9 cellular contexts compared by ENCODE assay signal in the genomic region with DNA sequence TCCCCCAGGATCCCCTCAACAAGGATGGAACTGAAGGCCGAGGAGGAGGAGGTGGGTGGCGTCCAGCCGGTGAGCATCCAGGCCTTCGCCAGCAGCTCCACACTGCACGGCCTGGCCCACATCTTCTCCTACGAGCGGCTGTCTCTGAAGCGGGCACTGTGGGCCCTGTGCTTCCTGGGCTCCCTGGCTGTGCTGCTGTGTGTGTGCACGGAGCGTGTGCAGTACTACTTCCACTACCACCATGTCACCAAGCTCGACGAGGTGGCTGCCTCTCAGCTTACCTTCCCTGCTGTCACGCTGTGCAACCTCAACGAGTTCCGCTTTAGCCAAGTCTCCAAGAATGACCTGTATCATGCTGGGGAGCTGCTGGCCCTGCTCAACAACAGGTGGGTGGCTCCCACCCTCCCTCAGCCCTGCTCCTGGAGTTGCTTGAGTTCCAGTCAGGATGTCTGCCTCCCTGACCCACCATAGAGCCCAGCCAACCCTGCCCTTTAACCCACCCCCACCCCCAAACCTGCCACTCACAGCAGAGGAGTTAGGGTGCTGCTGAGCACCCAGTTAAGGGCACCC. TPM values are rescaled to one million over a fixed set of nuclear protein-coding genes. Genes with fewer than 3 reads are reported as not detected.
DNase-seq lines count a peak whose midpoint lies in the region; ATAC-seq and TF ChIP-seq lines count a peak whose summit lies in the region.
"Had no signal": no experiment of that assay in that cellular context is flagged by ENCODE, and none has a peak within 500 bp of the region (broad histone marks: within the 10 kb centered on the region; RNA-seq: fewer than 3 reads in every experiment).

No MANE protein-coding gene starts in this region.

- peak overlapping the region; percentile 71 for H3K4me3 Mint-ChIP-seq in T-helper 2 cell treated with Interferon-gamma antibody and Interleukin-4, amounts not matched to agents 5 μg/mL and 100 μg/mL, for 36 hours
- H3K4me3 Mint-ChIP-seq in IgD-negative memory B cell (peak overlapping the region; percentile 41 to 77 (median 60)), osteocyte (ENCODE audit: unreplicated experiment) (peak overlapping the region; percentile 61)
- peak overlapping the region; percentile 78 for H3K4me3 Mint-ChIP-seq in activated naive CD8-positive, alpha-beta T cell treated with anti-CD3 and anti-CD28 coated beads, Interleukin-2, amount 50 U/mL, for 24 hours

- H3K27me3 Mint-ChIP-seq in T-helper 2 cell treated with Interferon-gamma antibody and Interleukin-4, amounts not matched to agents 5 μg/mL and 100 μg/mL, for 36 hours (ENCODE audit: low read depth), result peaks cover 19% of the 10 kb centered on the region
- H3K27me3 Mint-ChIP-seq in IgD-negative memory B cell (peaks cover 50% of the 10 kb centered on the region), osteocyte (ENCODE audit: unreplicated experiment) (peaks cover 12% of the 10 kb centered on the region)
- H3K27me3 Mint-ChIP-seq in activated naive CD8-positive, alpha-beta T cell treated with anti-CD3 and anti-CD28 coated beads, Interleukin-2, amount 50 U/mL, for 24 hours, result peaks cover 18% of the 10 kb centered on the region

- WGBS in lower leg skin, 2 donors, result 91 to 96% methylated on average over 15 of the region's 15 CpGs

- H3K9me3 Mint-ChIP-seq in T-helper 2 cell treated with Interferon-gamma antibody and Interleukin-4, amounts not matched to agents 5 μg/mL and 100 μg/mL, for 36 hours, result no peaks in the 10 kb centered on the region
- H3K9me3 Mint-ChIP-seq in IgD-negative memory B cell, result no peaks in the 10 kb centered on the region
- H3K9me3 Mint-ChIP-seq in activated naive CD8-positive, alpha-beta T cell treated with anti-CD3 and anti-CD28 coated beads, Interleukin-2, amount 50 U/mL, for 24 hours, result no peaks in the 10 kb centered on the region
- H3K9me3 Mint-ChIP-seq in osteocyte (ENCODE audit: unreplicated experiment), result no peaks in the 10 kb centered on the region

- intact Hi-C loops in lower leg skin (cut with DNase I; ENCODE audit: low total_unique reads), result loop anchor here (10.0 kb wide), 1 partner anchor 284 kb away; no protein-coding TSS in a partner anchor

- no peak overlapping the region for H3K4me3 ChIP-seq in lower leg skin (ENCODE audit: low read depth, poor library complexity, severe bottlenecking)

- H3K27ac Mint-ChIP-seq in T-helper 2 cell treated with Interferon-gamma antibody and Interleukin-4, amounts not matched to agents 5 μg/mL and 100 μg/mL, for 36 hours, result peak overlapping the region; percentile 51
- H3K27ac Mint-ChIP-seq in IgD-negative memory B cell (no peak overlapping the region), osteocyte (ENCODE audit: unreplicated experiment) (no peak overlapping the region)
- H3K27ac Mint-ChIP-seq in activated naive CD8-positive, alpha-beta T cell treated with anti-CD3 and anti-CD28 coated beads, Interleukin-2, amount 50 U/mL, for 24 hours, result peak overlapping the region; percentile 82

- no peak for DNase-seq in T-helper 2 cell treated with Interferon-gamma antibody and Interleukin-4, amounts not matched to agents 5 μg/mL and 100 μg/mL, for 36 hours (ENCODE audit: low spot score)
- DNase-seq in T-helper 2 cell (no peak), osteocyte (ENCODE audit: extremely low spot score, unreplicated experiment) (no peak), KG1 (lab: John Stamatoyannopoulos, UW) (no peak), lower leg skin (ENCODE audit: low spot score in 2 of 2) (no peak), 8988T (no peak)
- peak; percentile 22 for DNase-seq in activated naive CD8-positive, alpha-beta T cell treated with anti-CD3 and anti-CD28 coated beads, Interleukin-2, amount 50 U/mL, for 24 hours
- DNase-seq: NCI-H2081 had no signal

- ATAC-seq in activated naive CD8-positive, alpha-beta T cell treated with anti-CD3 and anti-CD28 coated beads, Interleukin-2, amount 50 U/mL, for 24 hours, result peak; percentile 26

- TF ChIP-seq CTCF in osteocyte (IDR thresholded peaks at IDR 0.05) (no peak), lower leg skin (IDR thresholded peaks at IDR 0.05) (no peak)

- peaks cover 38% of the 10 kb centered on the region for H3K4me1 Mint-ChIP-seq in T-helper 2 cell treated with Interferon-gamma antibody and Interleukin-4, amounts not matched to agents 5 μg/mL and 100 μg/mL, for 36 hours (ENCODE audit: low read depth)
- H3K4me1 Mint-ChIP-seq in IgD-negative memory B cell, result peaks cover 8 to 14% (median 14%) of the 10 kb centered on the region in 3 donors
- peaks cover 37% of the 10 kb centered on the region for H3K4me1 Mint-ChIP-seq in activated naive CD8-positive, alpha-beta T cell treated with anti-CD3 and anti-CD28 coated beads, Interleukin-2, amount 50 U/mL, for 24 hours
- H3K4me1 Mint-ChIP-seq in osteocyte (ENCODE audit: unreplicated experiment), result peaks cover 15% of the 10 kb centered on the region

- TF ChIP-seq POLR2A in lower leg skin (IDR thresholded peaks at IDR 0.05), result no peak

- H3K36me3 Mint-ChIP-seq in T-helper 2 cell treated with Interferon-gamma antibody and Interleukin-4, amounts not matched to agents 5 μg/mL and 100 μg/mL, for 36 hours (ENCODE audit: low read depth), result no peaks in the 10 kb centered on the region
- H3K36me3 Mint-ChIP-seq in IgD-negative memory B cell (no peaks in the 10 kb centered on the region), osteocyte (ENCODE audit: unreplicated experiment) (no peaks in the 10 kb centered on the region)
- no peaks in the 10 kb centered on the region for H3K36me3 Mint-ChIP-seq in activated naive CD8-positive, alpha-beta T cell treated with anti-CD3 and anti-CD28 coated beads, Interleukin-2, amount 50 U/mL, for 24 hours (ENCODE audit: low read depth)

RNA-seq across cellular contexts. Expression of a gene that starts 1.4 kb away (rescaled TPM):
- polyA plus RNA-seq in IgD-negative memory B cell, result not detected
- total RNA-seq in osteocyte, result 2.1 and 3.0 TPM in 2 replicates
- total RNA-seq in lower leg skin, result 1 to 10 TPM in 1 of 4 donors, under 1 TPM in 3; 0.25 to 1.4 (median 0.42) TPM

RNA-seq across cellular contexts. Expression of a gene that starts 26.3 kb away (rescaled TPM):
- 27.9 TPM for polyA plus RNA-seq in IgD-negative memory B cell
- 61.4 and 66.7 TPM in 2 replicates for total RNA-seq in osteocyte
- total RNA-seq in lower leg skin, result 10 to 100 TPM; 32.0 to 77.2 (median 45.1) TPM

RNA-seq across cellular contexts. Expression of a gene that starts 33.5 kb away (rescaled TPM):
- 13.7 TPM for polyA plus RNA-seq in IgD-negative memory B cell
- total RNA-seq in osteocyte, result 25.9 and 28.3 TPM in 2 replicates
- 10 to 100 TPM; 11.6 to 16.8 (median 15.9) TPM for total RNA-seq in lower leg skin

RNA-seq across cellular contexts. Expression of a gene that starts 45.0 kb away (rescaled TPM):
- polyA plus RNA-seq in IgD-negative memory B cell, result not detected
- total RNA-seq in osteocyte (0.43 TPM in 1 of 2 replicates, not detected in the other), lower leg skin (10 to 100 TPM; 29.9 to 38.8 (median 36.7) TPM)

RNA-seq across cellular contexts. Expression of a gene that starts 53.2 kb away (rescaled TPM):
- 224 TPM for polyA plus RNA-seq in IgD-negative memory B cell
- total RNA-seq in osteocyte (41.5 and 54.9 TPM in 2 replicates), lower leg skin (10 to 100 TPM; 29.0 to 52.1 (median 36.8) TPM)

Comparison
In these comparisons a context has a peak if more than half of its experiments do, and no peak if none do; other contexts are left out.
1. H3K27ac Mint-ChIP-seq: peak in T-helper 2 cell treated with Interferon-gamma antibody and Interleukin-4, amounts not matched to agents 5 μg/mL and 100 μg/mL, for 36 hours (single experiment) and activated naive CD8-positive, alpha-beta T cell treated with anti-CD3 and anti-CD28 coated beads, Interleukin-2, amount 50 U/mL, for 24 hours (single experiment); none in IgD-negative memory B cell (0 of 3) and osteocyte (single experiment).
2. Peak in every context shown above with its lines, with median percentiles within 50 percentile points of each other: H3K4me3 Mint-ChIP-seq.